Comparison of ENCODE assay signal across 24 cellular contexts in the genomic region with DNA sequence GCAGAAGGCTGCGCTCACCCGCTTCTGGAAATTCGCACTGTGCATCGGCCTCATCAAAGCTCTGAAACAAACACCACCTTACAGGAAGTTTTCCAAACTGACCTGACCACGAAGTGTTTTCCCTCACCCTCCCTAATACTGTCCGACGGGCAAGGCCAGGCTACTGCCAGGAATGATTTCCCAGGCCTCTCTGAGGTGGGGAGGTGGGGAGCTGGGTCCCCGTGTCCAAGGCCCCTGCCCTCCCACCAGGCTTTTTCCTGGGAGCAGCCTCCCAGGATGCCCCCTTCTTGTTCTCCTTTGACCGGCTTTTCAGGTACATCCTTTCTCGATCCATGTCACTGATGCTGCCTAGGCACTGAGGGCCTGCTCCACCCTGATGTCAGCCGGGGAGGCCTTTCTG. TPM values are rescaled to one million over a fixed set of nuclear protein-coding genes. Genes with fewer than 3 reads are reported as not detected.
DNase-seq lines count a peak whose midpoint lies in the region; ATAC-seq and TF ChIP-seq lines count a peak whose summit lies in the region.
"Had no signal": no experiment of that assay in that cellular context is flagged by ENCODE, and none has a peak within 500 bp of the region (broad histone marks: within the 10 kb centered on the region; RNA-seq: fewer than 3 reads in every experiment).

No MANE protein-coding gene starts in this region.

- H3K4me2 ChIP-seq in H9 (ENCODE audit: insufficient read depth, insufficient read length, low read length) (no peak overlapping the region), neuronal stem cell (ENCODE audit: insufficient read depth, low read length, poor library complexity, severe bottlenecking) (no peak overlapping the region)
- H3K4me2 ChIP-seq: A549; BLaER1 treated with 17β-estradiol and CSF1 and Interleukin-3, amounts not matched to agents 10 nM and 100 nM had no signal

- no peak overlapping the region for H3K4me3 ChIP-seq in neuronal stem cell (ENCODE audit: low read length in 2 of 2)
- H3K4me3 ChIP-seq: A549; BLaER1 treated with 17β-estradiol and CSF1 and Interleukin-3, amounts not matched to agents 10 nM and 100 nM had no signal

- H3K4me3 Mint-ChIP-seq in H9, result no peak overlapping the region
- no peak overlapping the region for H3K4me3 Mint-ChIP-seq in brain
- H3K4me3 Mint-ChIP-seq: CD14-positive monocyte; CD4-positive, alpha-beta memory T cell had no signal

- H3K27ac ChIP-seq in H9 (ENCODE audit: insufficient read length, low read depth, low read length) (no peak overlapping the region), neuronal stem cell (replicated peaks; ENCODE audit: low read length) (no peak overlapping the region)
- H3K27ac ChIP-seq: A549; BLaER1 treated with 17β-estradiol and CSF1 and Interleukin-3, amounts not matched to agents 10 nM and 100 nM had no signal

- WGBS in H9 (ENCODE audit: extremely low coverage, insufficient read length, low lambda C conversion rate), result no CpG with 5 or more reads among the region's 11 CpGs
- WGBS in neuronal stem cell (ENCODE audit: extremely low coverage in 2 of 2, insufficient read length in 2 of 2, insufficient replicate concordance in 1 of 2), 2 donors, result no CpG with 5 or more reads among the region's 11 CpGs

- H3K79me1 ChIP-seq in H9 (ENCODE audit: insufficient read depth, low read depth, low read length, poor library complexity, severe bottlenecking) (no peaks in the 10 kb centered on the region), neuronal stem cell (ENCODE audit: low read depth, low read length) (peaks cover 1% of the 10 kb centered on the region)

- DNase-seq in H9 (no peak), islet precursor cell (peak; percentile 51), neuronal stem cell (ENCODE audit: low spot score) (no peak), GM19240 (ENCODE audit: insufficient read length, low spot score) (no peak), CD1c-positive myeloid dendritic cell (ENCODE audit: extremely low spot score) (no peak)
- no peak for DNase-seq in effector CD8-positive, alpha-beta T cell (lab: John Stamatoyannopoulos, UW)
- DNase-seq: 8988T; ACHN; AML-193; BE2C; Calu3; CD4-positive, alpha-beta memory T cell; COR-L47; DMS53; DMS79 treated with DMSO at 0.1 percent for 48 hours; GF-D8; GOT3; HCEC 1CT had no signal

- no peak for ATAC-seq in GM21367 (IDR thresholded peaks at IDR 0.05; ENCODE audit: unreplicated experiment)
- ATAC-seq: A549 had no signal

- H3K9me3 Mint-ChIP-seq in H9 (peaks cover 0 to 2% of the 10 kb centered on the region in 2 experiments; a peak in 2 of 5 replicates), brain (peaks cover 3 to 11% (median 5%) of the 10 kb centered on the region in 5 experiments)
- H3K9me3 Mint-ChIP-seq: CD4-positive, alpha-beta memory T cell had no signal

- H3T11ph ChIP-seq in H9 (ENCODE audit: low read length), result no peak overlapping the region

- H4K8ac ChIP-seq in H9 (replicated peaks; ENCODE audit: insufficient read length, low read depth, low read length) (no peak overlapping the region), neuronal stem cell (ENCODE audit: low read depth, low read length) (no peak overlapping the region)

- H3K27ac Mint-ChIP-seq in H9, result peak overlapping the region in 2 of 3 experiments; percentile 4 to 57; a peak in 1 of 7 replicates
- H3K27ac Mint-ChIP-seq in brain, result peak overlapping the region in 3 of 5 experiments; percentile 10 to 80 (median 19)
- H3K27ac Mint-ChIP-seq: CD14-positive monocyte had no signal

- H2BK20ac ChIP-seq in H9 (ENCODE audit: low read depth, low read length, poor library complexity, severe bottlenecking), result no peak overlapping the region

- H3K23me2 ChIP-seq in H9 (ENCODE audit: insufficient read length, low read depth, low read length, poor library complexity, severe bottlenecking), result no peaks in the 10 kb centered on the region

- H2BK120ac ChIP-seq in H9 (ENCODE audit: low read depth, low read length, poor library complexity, severe bottlenecking), result no peak overlapping the region
- H2BK120ac ChIP-seq in neuronal stem cell (ENCODE audit: low read depth, low read length), result no peak overlapping the region

- no peak overlapping the region for H2AFZ ChIP-seq in H9 (ENCODE audit: low read length)
- no peak overlapping the region for H2AFZ ChIP-seq in neuronal stem cell (ENCODE audit: low read length)

- no peak overlapping the region for H3K23ac ChIP-seq in H9 (ENCODE audit: insufficient read length, low read depth, low read length)
- no peak overlapping the region for H3K23ac ChIP-seq in neuronal stem cell (ENCODE audit: low read depth, low read length, poor library complexity)

- H3K14ac ChIP-seq in H9 (ENCODE audit: insufficient read depth, low read length) (no peak overlapping the region), neuronal stem cell (ENCODE audit: low read length) (no peak overlapping the region)

- H3K18ac ChIP-seq in H9 (ENCODE audit: insufficient read length, low read depth, low read length), result no peak overlapping the region
- H3K18ac ChIP-seq in neuronal stem cell (ENCODE audit: low read length), result peak overlapping the region; percentile 19

- H3K4ac ChIP-seq in H9 (ENCODE audit: low read depth, low read length), result no peak overlapping the region
- H3K4ac ChIP-seq in neuronal stem cell (ENCODE audit: low read length), result no peak overlapping the region

- H2AK5ac ChIP-seq in H9 (ENCODE audit: insufficient read length, low read length) (no peak overlapping the region), neuronal stem cell (ENCODE audit: low read depth, low read length) (no peak overlapping the region)

- H4K5ac ChIP-seq in H9 (ENCODE audit: insufficient read length, low read depth, low read length), result no peak overlapping the region

- no peaks in the 10 kb centered on the region for H3K4me1 ChIP-seq in H9 (ENCODE audit: insufficient read depth, low read length)
- peaks cover 0 to 8% of the 10 kb centered on the region in 2 donors for H3K4me1 ChIP-seq in neuronal stem cell (ENCODE audit: control insufficient read depth in 2 of 2, insufficient read depth in 1 of 2, low read depth in 1 of 2, low read length in 2 of 2)
- H3K4me1 ChIP-seq: A549; BE2C; BLaER1 treated with 17β-estradiol and CSF1 and Interleukin-3, amounts not matched to agents 10 nM and 100 nM had no signal

- H3K36me3 Mint-ChIP-seq in H9 (ENCODE audit: insufficient read depth in 1 of 3, low read depth in 3 of 3) (no peaks in the 10 kb centered on the region; a peak in 1 of 7 replicates), brain (no peaks in the 10 kb centered on the region)
- H3K36me3 Mint-ChIP-seq: CD14-positive monocyte; CD4-positive, alpha-beta memory T cell had no signal

- H4K20me1 ChIP-seq in H9 (ENCODE audit: control insufficient read depth, insufficient read depth, insufficient read length), result no peaks in the 10 kb centered on the region
- H4K20me1 ChIP-seq: BLaER1 treated with 17β-estradiol and CSF1 and Interleukin-3, amounts not matched to agents 10 nM and 100 nM had no signal

- H2BK12ac ChIP-seq in H9 (ENCODE audit: insufficient read length, low read depth, low read length) (no peak overlapping the region), neuronal stem cell (ENCODE audit: low read length) (no peak overlapping the region)

- no peak overlapping the region for H3K56ac ChIP-seq in H9 (ENCODE audit: insufficient read length, low read depth, low read length)

- H2BK15ac ChIP-seq in H9 (ENCODE audit: low read depth, low read length) (no peak overlapping the region), neuronal stem cell (ENCODE audit: low read length) (no peak overlapping the region)

- H4K91ac ChIP-seq in H9 (ENCODE audit: insufficient read length, low read depth, low read length) (no peak overlapping the region), neuronal stem cell (ENCODE audit: low read depth, low read length, poor library complexity) (no peak overlapping the region)

- peaks cover 3% of the 10 kb centered on the region; the same call in 1 of the 2 replicates for H3K27me3 Mint-ChIP-seq in H9 (ENCODE audit: low read depth)
- H3K27me3 Mint-ChIP-seq in brain, result peaks cover 16% of the 10 kb centered on the region

- H3K4me1 Mint-ChIP-seq in H9 (peaks cover 15 to 25% of the 10 kb centered on the region in 2 experiments), brain (peaks cover 25% of the 10 kb centered on the region)
- H3K4me1 Mint-ChIP-seq: CD14-positive monocyte; CD4-positive, alpha-beta memory T cell had no signal

- no peaks in the 10 kb centered on the region for H3K27me3 ChIP-seq in H9 (ENCODE audit: insufficient read depth, low read length)
- peaks cover 0 to 22% (median 0%) of the 10 kb centered on the region in 3 experiments for H3K27me3 ChIP-seq in neuronal stem cell (ENCODE audit: control insufficient read depth in 3 of 3, insufficient read depth in 3 of 3, low read depth in 1 of 3, low read length in 3 of 3)
- H3K27me3 ChIP-seq: BE2C; BLaER1 treated with 17β-estradiol and CSF1 and Interleukin-3, amounts not matched to agents 10 nM and 100 nM had no signal

- H2BK5ac ChIP-seq in H9 (ENCODE audit: insufficient read length, low read length) (no peak overlapping the region), neuronal stem cell (ENCODE audit: low read length) (no peak overlapping the region)

- TF ChIP-seq CTCF in H9 (conservative IDR thresholded peaks at IDR 0.05), result no peak
- TF ChIP-seq CTCF in brain (conservative IDR thresholded peaks at IDR 0.05), result no peak

- H3K9ac ChIP-seq in H9 (ENCODE audit: extremely low read depth, insufficient read length, low read length) (no peak overlapping the region), neuronal stem cell (ENCODE audit: low read depth, low read length, poor library complexity) (no peak overlapping the region)
- H3K9ac ChIP-seq: BLaER1 treated with 17β-estradiol and CSF1 and Interleukin-3, amounts not matched to agents 10 nM and 100 nM had no signal

- H3K36me3 ChIP-seq in neuronal stem cell (replicated peaks in 1 of 2; ENCODE audit: control insufficient read depth in 2 of 2, insufficient read depth in 2 of 2, low read length in 2 of 2), result no peaks in the 10 kb centered on the region
- H3K36me3 ChIP-seq: BE2C; BLaER1 treated with 17β-estradiol and CSF1 and Interleukin-3, amounts not matched to agents 10 nM and 100 nM had no signal

- H3K79me2 ChIP-seq in H9 (ENCODE audit: insufficient read depth, low read length), result no peaks in the 10 kb centered on the region

- H3K9me3 ChIP-seq in H9 (ENCODE audit: control insufficient read depth, low read depth, low read length), result no peaks in the 10 kb centered on the region
- peaks cover 0 to 6% of the 10 kb centered on the region in 2 donors for H3K9me3 ChIP-seq in neuronal stem cell (replicated peaks in 1 of 2; ENCODE audit: control insufficient read depth in 2 of 2, insufficient read depth in 1 of 2, low read depth in 1 of 2, low read length in 2 of 2)
- H3K9me3 ChIP-seq: A549, BE2C had no signal

RNA-seq across cellular contexts. Expression of a gene that starts 25.0 kb away (rescaled TPM):
- total RNA-seq in H9 (2021), result 0.70 and 1.2 TPM in 2 replicates
- 0.25 TPM for polyA plus RNA-seq in brain (ENCODE audit: insufficient read depth, low read depth, low replicate concordance)
- 0.03 TPM for polyA plus RNA-seq in neuronal stem cell (2013, experiment 1 of 2)
- polyA plus RNA-seq in neuronal stem cell (2013, experiment 2 of 2), result not detected
- total RNA-seq: CD4-positive, alpha-beta memory T cell; Daoy had no signal
- polyA plus RNA-seq: CD14-positive monocyte; CD4-positive, alpha-beta memory T cell had no signal
